In genomic region chr3:52204337-52205073, GRCh38 we compare ENCODE assay signal across 12 cellular contexts. TPM values are rescaled to one million over a fixed set of nuclear protein-coding genes. Genes with fewer than 3 reads are reported as not detected.
A peak's percentile ranks its signal among the peaks of the same experiment; 100 is the strongest.
DNase-seq lines count a peak whose midpoint lies in the region; ATAC-seq, FAIRE-seq and TF ChIP-seq lines count a peak whose summit lies in the region.
"Had no signal": no experiment of that assay in that cellular context is flagged by ENCODE, and none has a peak within 500 bp of the region (broad histone marks: within the 10 kb centered on the region; RNA-seq: fewer than 3 reads in every experiment).

No MANE protein-coding gene starts in this region.

- H3K36me3 ChIP-seq in small intestine (ENCODE audit: control insufficient read depth in 2 of 2, insufficient read depth in 2 of 2, low read length in 2 of 2) (peaks cover 31 to 42% of the 10 kb centered on the region in 2 donors), WERI-Rb-1 (peaks cover 41% of the 10 kb centered on the region)

- H3K4me3 ChIP-seq in small intestine (ENCODE audit: low read depth in 1 of 2, low read length in 2 of 2) (no peak overlapping the region), WERI-Rb-1 (ENCODE audit: low read depth, low read length) (no peak overlapping the region)
- H3K4me3 ChIP-seq: cardiac muscle cell had no signal

- peak overlapping the region; percentile 73 for H3K27ac Mint-ChIP-seq in activated T-helper 17 cell treated with anti-CD3 and anti-CD28 coated beads, Interleukin-2, amount 50 U/mL, for 72 hours
- H3K27ac Mint-ChIP-seq: type B pancreatic cell had no signal

- H3K27ac ChIP-seq in small intestine (ENCODE audit: low read depth in 1 of 2, low read length in 1 of 2), result no peak overlapping the region
- no peak overlapping the region for H3K27ac ChIP-seq in WERI-Rb-1
- H3K27ac ChIP-seq: cardiac muscle cell had no signal

- no peak for TF ChIP-seq CTCF in WERI-Rb-1 (IDR thresholded peaks at IDR 0.05; ENCODE audit: low read depth, low read length)

- H3K4me1 Mint-ChIP-seq in activated T-helper 17 cell treated with anti-CD3 and anti-CD28 coated beads, Interleukin-2, amount 50 U/mL, for 72 hours, result peaks cover 32% of the 10 kb centered on the region

- H3K9me3 ChIP-seq in small intestine (ENCODE audit: control insufficient read depth, low read depth), result no peaks in the 10 kb centered on the region
- no peaks in the 10 kb centered on the region for H3K9me3 ChIP-seq in WERI-Rb-1 (ENCODE audit: severe bottlenecking)

- H3K36me3 Mint-ChIP-seq in activated T-helper 17 cell treated with anti-CD3 and anti-CD28 coated beads, Interleukin-2, amount 50 U/mL, for 72 hours (ENCODE audit: low read depth), result peaks cover 100% of the 10 kb centered on the region

- peaks cover 0 to under 1% of the 10 kb centered on the region in 2 donors for H3K4me1 ChIP-seq in small intestine (ENCODE audit: control insufficient read depth in 2 of 2, insufficient read depth in 1 of 2, low read depth in 1 of 2, low read length in 1 of 2)

- FAIRE-seq in small intestine (lab: Jason Lieb, UNC), result no peak

- WGBS in small intestine, 3 donors, result 59 to 75% (median 64%) methylated on average over 10 of the region's 10 CpGs

- H3K4me3 Mint-ChIP-seq in activated T-helper 17 cell treated with anti-CD3 and anti-CD28 coated beads, Interleukin-2, amount 50 U/mL, for 72 hours, result peak overlapping the region; percentile 26
- H3K4me3 Mint-ChIP-seq: type B pancreatic cell had no signal

- H3K27me3 ChIP-seq in small intestine (ENCODE audit: control insufficient read depth in 2 of 2, insufficient read depth in 2 of 2, low read length in 2 of 2) (no peaks in the 10 kb centered on the region), WERI-Rb-1 (ENCODE audit: insufficient read depth, low read depth, severe bottlenecking) (no peaks in the 10 kb centered on the region)
- H3K27me3 ChIP-seq: cardiac muscle cell had no signal

- no peaks in the 10 kb centered on the region for H3K27me3 Mint-ChIP-seq in activated T-helper 17 cell treated with anti-CD3 and anti-CD28 coated beads, Interleukin-2, amount 50 U/mL, for 72 hours
- H3K27me3 Mint-ChIP-seq: type B pancreatic cell had no signal

- H3K9me3 Mint-ChIP-seq in activated T-helper 17 cell treated with anti-CD3 and anti-CD28 coated beads, Interleukin-2, amount 50 U/mL, for 72 hours, result no peaks in the 10 kb centered on the region
- H3K9me3 Mint-ChIP-seq: type B pancreatic cell had no signal

- DNase-seq in SIG-M5 treated with dmso at 0.1 percent for 504 hours (lab: John Stamatoyannopoulos, UW; ENCODE audit: unreplicated experiment) (peak; percentile 50), SIG-M5 (lab: John Stamatoyannopoulos, UW) (no peak), NCI-H2029 (lab: John Stamatoyannopoulos, UW) (peak; percentile 85), small intestine (peak; percentile 59), WERI-Rb-1 (no peak), A172 (ENCODE audit: low spot score) (no peak)
- DNase-seq: activated CD8-positive, alpha-beta memory T cell treated with anti-CD3 and anti-CD28 coated beads for 24 hours had no signal

- ATAC-seq in activated T-helper 17 cell treated with anti-CD3 and anti-CD28 coated beads, Interleukin-2, amount 50 U/mL, for 72 hours (replicated peaks), result peak; percentile 88
- ATAC-seq in GM21390 (IDR thresholded peaks at IDR 0.05; ENCODE audit: unreplicated experiment), result no peak
- ATAC-seq: Panc1 had no signal

RNA-seq across cellular contexts. Expression of gene ALAS1, which starts 6.5 kb away (rescaled TPM):
- 10 to 100 TPM; 66.1 to 72.7 TPM for total RNA-seq in activated T-helper 17 cell treated with anti-CD3 and anti-CD28 coated beads, Interleukin-2, amount 50 U/mL, for 72 hours
- polyA plus RNA-seq in small intestine, result 10 to 100 TPM; 40.9 to 99.7 (median 85.0) TPM
- 60.1 and 66.9 TPM in 2 replicates for total RNA-seq in A172 (2014; rRNA removed; shearing (Covaris generic))

RNA-seq across cellular contexts. Expression of gene TLR9, which starts 20.9 kb away (rescaled TPM):
- under 1 TPM; 0.30 to 0.93 TPM for total RNA-seq in activated T-helper 17 cell treated with anti-CD3 and anti-CD28 coated beads, Interleukin-2, amount 50 U/mL, for 72 hours
- under 1 TPM in 1 of 3 donors, not detected in 2; 0.12 TPM for polyA plus RNA-seq in small intestine
- total RNA-seq in A172 (2014; rRNA removed; shearing (Covaris generic)), result not detected in 2 replicates
- polyA plus RNA-seq: cardiac muscle cell had no signal

RNA-seq across cellular contexts. Expression of gene TWF2, which starts 34.5 kb away (rescaled TPM):
- total RNA-seq in activated T-helper 17 cell treated with anti-CD3 and anti-CD28 coated beads, Interleukin-2, amount 50 U/mL, for 72 hours, result 100 to 1,000 TPM in 1 of 2 donors, 10 to 100 TPM in 1; 89.9 to 159 TPM
- polyA plus RNA-seq in small intestine, result 10 to 100 TPM; 47.6 to 54.1 (median 53.8) TPM
- total RNA-seq in A172 (2014; rRNA removed; shearing (Covaris generic)), result 93.0 and 94.6 TPM in 2 replicates

RNA-seq across cellular contexts. Expression of gene PPM1M, which starts 41.1 kb away (rescaled TPM):
- total RNA-seq in activated T-helper 17 cell treated with anti-CD3 and anti-CD28 coated beads, Interleukin-2, amount 50 U/mL, for 72 hours, result 100 to 1,000 TPM in 1 of 2 donors, 10 to 100 TPM in 1; 84.6 to 112 TPM
- 1 to 10 TPM; 1.8 to 9.3 (median 8.4) TPM for polyA plus RNA-seq in small intestine
- total RNA-seq in A172 (2014; rRNA removed; shearing (Covaris generic)), result 15.6 and 19.5 TPM in 2 replicates

RNA-seq across cellular contexts. Expression of gene POC1A, which starts 50.3 kb away (rescaled TPM):
- total RNA-seq in activated T-helper 17 cell treated with anti-CD3 and anti-CD28 coated beads, Interleukin-2, amount 50 U/mL, for 72 hours, result 10 to 100 TPM; 19.5 to 28.1 TPM
- 10 to 100 TPM in 1 of 3 donors, 1 to 10 TPM in 2; 2.7 to 19.4 (median 4.1) TPM for polyA plus RNA-seq in small intestine
- total RNA-seq in A172 (2014; rRNA removed; shearing (Covaris generic)), result 16.5 and 19.0 TPM in 2 replicates

Comparison
In these comparisons a context has a peak if more than half of its experiments do, and no peak if none do; other contexts are left out.
1. DNase-seq: peak in SIG-M5 treated with dmso at 0.1 percent for 504 hours (single experiment), NCI-H2029 (single experiment) and small intestine (single experiment); none in SIG-M5 (single experiment), WERI-Rb-1 (single experiment) and A172 (single experiment).